ENCODE assay signal across 37 cellular contexts in genomic region chr19:18126097-18126496, GRCh38. TPM values are rescaled to one million over a fixed set of nuclear protein-coding genes. Genes with fewer than 3 reads are reported as not detected.
DNase-seq lines count a peak whose midpoint lies in the region; ATAC-seq and TF ChIP-seq lines count a peak whose summit lies in the region.
"Had no signal": no experiment of that assay in that cellular context is flagged by ENCODE, and none has a peak within 500 bp of the region (broad histone marks: within the 10 kb centered on the region; RNA-seq: fewer than 3 reads in every experiment).

No MANE protein-coding gene starts in this region.

- no peak for ATAC-seq in esophagus mucosa
- ATAC-seq: A549; activated naive CD4-positive, alpha-beta T cell treated with anti-CD3 and anti-CD28 coated beads, Interleukin-2, amount 50 U/mL, for 72 hours had no signal

- H3K36me3 Mint-ChIP-seq in T-helper 2 cell treated with Interferon-gamma antibody and Interleukin-4, amounts not matched to agents 5 μg/mL and 100 μg/mL, for 36 hours (ENCODE audit: low read depth) = peaks cover 42% of the 10 kb centered on the region

- H3K27ac Mint-ChIP-seq in T-helper 2 cell treated with Interferon-gamma antibody and Interleukin-4, amounts not matched to agents 5 μg/mL and 100 μg/mL, for 36 hours = peak overlapping the region; percentile 8
- H3K27ac Mint-ChIP-seq: activated CD4-positive, alpha-beta T cell treated with anti-CD3 and anti-CD28 coated beads, Interleukin-2, amount 10 ng/mL, durations not matched to agents 7 days and 5 days; B cell had no signal

- H3K27ac ChIP-seq in WERI-Rb-1 = peak overlapping the region; percentile 22
- H3K27ac ChIP-seq: A549, brain microvascular endothelial cell, HL-60, ovary, PC-9, stomach, thyroid gland, uterus had no signal

- H3K36me3 ChIP-seq in WERI-Rb-1 = peaks cover 66% of the 10 kb centered on the region
- H3K36me3 ChIP-seq: ovary, uterus had no signal

- no peak for TF ChIP-seq CTCF in WERI-Rb-1 (IDR thresholded peaks at IDR 0.05; ENCODE audit: low read depth, low read length)

- no peak overlapping the region for H3K4me3 ChIP-seq in WERI-Rb-1 (ENCODE audit: low read depth, low read length)
- H3K4me3 ChIP-seq: A549, dorsolateral prefrontal cortex, lung, ovary, PC-9, stomach, thyroid gland, uterus had no signal

- no peaks in the 10 kb centered on the region for H3K9me3 ChIP-seq in WERI-Rb-1 (ENCODE audit: severe bottlenecking)
- H3K9me3 ChIP-seq: A549, ovary, stomach, thyroid gland, uterus had no signal

- no peak for DNase-seq in T-helper 2 cell treated with Interferon-gamma antibody and Interleukin-4, amounts not matched to agents 5 μg/mL and 100 μg/mL, for 36 hours (ENCODE audit: low spot score)
- DNase-seq in T-helper 2 cell (no peak), CD1c-positive myeloid dendritic cell (ENCODE audit: extremely low spot score) (peak; percentile 55), WERI-Rb-1 (no peak), midbrain (lab: John Stamatoyannopoulos, UW) (peak; percentile 24), A172 (ENCODE audit: low spot score) (no peak), Ammon's horn (ENCODE audit: low spot score) (no peak)
- DNase-seq: activated CD4-positive, alpha-beta T cell treated with anti-CD3 and anti-CD28 coated beads, Interleukin-2, amount 10 ng/mL, durations not matched to agents 7 days and 5 days; activated CD8-positive, alpha-beta memory T cell treated with anti-CD3 and anti-CD28 coated beads, Interleukin-2, amount 50 U/mL, for 4 hours; activated effector memory CD4-positive, alpha-beta T cell treated with Interleukin-2 at 50 U/mL for 16 hours; amygdala; brain microvascular endothelial cell; COR-L47; dorsolateral prefrontal cortex; foreskin melanocyte; HCEC 1CT; MM.1S; NCI-H1436; NCI-H2081 treated with DMSO at 0.1 percent for 48 hours; NCI-H2227 treated with DMSO at 0.1 percent for 48 hours; NCI-H526; ovary; PC-9; SHP77; small intestine; stomach; T-helper 9 cell; thyroid gland; uterus had no signal

- H3K27me3 ChIP-seq in WERI-Rb-1 (ENCODE audit: insufficient read depth, low read depth, severe bottlenecking) = no peaks in the 10 kb centered on the region
- H3K27me3 ChIP-seq: brain microvascular endothelial cell, dorsolateral prefrontal cortex, ovary, stomach, thyroid gland, uterus had no signal

- no peaks in the 10 kb centered on the region for H3K9me3 Mint-ChIP-seq in T-helper 2 cell treated with Interferon-gamma antibody and Interleukin-4, amounts not matched to agents 5 μg/mL and 100 μg/mL, for 36 hours
- H3K9me3 Mint-ChIP-seq: activated CD4-positive, alpha-beta T cell treated with anti-CD3 and anti-CD28 coated beads, Interleukin-2, amount 10 ng/mL, durations not matched to agents 7 days and 5 days; activated naive CD4-positive, alpha-beta T cell treated with anti-CD3 and anti-CD28 coated beads, Interleukin-2, amount 50 U/mL, for 72 hours; neural crest cell had no signal

- no peaks in the 10 kb centered on the region for H3K27me3 Mint-ChIP-seq in T-helper 2 cell treated with Interferon-gamma antibody and Interleukin-4, amounts not matched to agents 5 μg/mL and 100 μg/mL, for 36 hours (ENCODE audit: low read depth)
- H3K27me3 Mint-ChIP-seq: activated CD4-positive, alpha-beta T cell treated with anti-CD3 and anti-CD28 coated beads, Interleukin-2, amount 10 ng/mL, durations not matched to agents 7 days and 5 days; B cell had no signal

- no peak overlapping the region for H3K4me3 Mint-ChIP-seq in T-helper 2 cell treated with Interferon-gamma antibody and Interleukin-4, amounts not matched to agents 5 μg/mL and 100 μg/mL, for 36 hours
- H3K4me3 Mint-ChIP-seq: activated CD4-positive, alpha-beta T cell treated with anti-CD3 and anti-CD28 coated beads, Interleukin-2, amount 10 ng/mL, durations not matched to agents 7 days and 5 days; B cell; neural crest cell had no signal

- H3K4me1 Mint-ChIP-seq in T-helper 2 cell treated with Interferon-gamma antibody and Interleukin-4, amounts not matched to agents 5 μg/mL and 100 μg/mL, for 36 hours (ENCODE audit: low read depth) = peaks cover 10% of the 10 kb centered on the region
- H3K4me1 Mint-ChIP-seq: B cell, neural crest cell had no signal

RNA-seq across cellular contexts. Expression of gene PIK3R2, which starts 26.9 kb away (rescaled TPM):
- 32.3 and 43.2 TPM in 2 replicates for total RNA-seq in A172 (2014; rRNA removed; shearing (Covaris generic))
- 35.6 TPM for total RNA-seq in esophagus mucosa

RNA-seq across cellular contexts. Expression of gene MAST3, which starts 28.5 kb away (rescaled TPM):
- 2.7 and 3.0 TPM in 2 replicates for total RNA-seq in A172 (2014; rRNA removed; shearing (Covaris generic))
- total RNA-seq in esophagus mucosa = 3.2 TPM

RNA-seq across cellular contexts. Expression of gene IL12RB1, which starts 39.4 kb away (rescaled TPM):
- total RNA-seq in A172 (2014; rRNA removed; shearing (Covaris generic)) = 0.93 TPM in 1 of 2 replicates, not detected in the other
- 0.36 TPM for total RNA-seq in esophagus mucosa
- total RNA-seq: neural crest cell, renal cortical epithelial cell had no signal

RNA-seq across cellular contexts. Expression of gene IFI30, which starts 47.5 kb away (rescaled TPM):
- 28.2 and 40.5 TPM in 2 replicates for total RNA-seq in A172 (2014; rRNA removed; shearing (Covaris generic))
- 17.0 TPM for total RNA-seq in esophagus mucosa
- total RNA-seq: neural crest cell had no signal

Comparison
In these comparisons a context has a peak if more than half of its experiments do, and no peak if none do; other contexts are left out.
1. DNase-seq: peak in CD1c-positive myeloid dendritic cell (single experiment) and midbrain (single experiment); none in T-helper 2 cell treated with Interferon-gamma antibody and Interleukin-4, amounts not matched to agents 5 μg/mL and 100 μg/mL, for 36 hours (single experiment), T-helper 2 cell (0 of 5), WERI-Rb-1 (single experiment), A172 (single experiment) and Ammon's horn (single experiment).